9 cellular contexts compared by ENCODE assay signal in the genomic region with DNA sequence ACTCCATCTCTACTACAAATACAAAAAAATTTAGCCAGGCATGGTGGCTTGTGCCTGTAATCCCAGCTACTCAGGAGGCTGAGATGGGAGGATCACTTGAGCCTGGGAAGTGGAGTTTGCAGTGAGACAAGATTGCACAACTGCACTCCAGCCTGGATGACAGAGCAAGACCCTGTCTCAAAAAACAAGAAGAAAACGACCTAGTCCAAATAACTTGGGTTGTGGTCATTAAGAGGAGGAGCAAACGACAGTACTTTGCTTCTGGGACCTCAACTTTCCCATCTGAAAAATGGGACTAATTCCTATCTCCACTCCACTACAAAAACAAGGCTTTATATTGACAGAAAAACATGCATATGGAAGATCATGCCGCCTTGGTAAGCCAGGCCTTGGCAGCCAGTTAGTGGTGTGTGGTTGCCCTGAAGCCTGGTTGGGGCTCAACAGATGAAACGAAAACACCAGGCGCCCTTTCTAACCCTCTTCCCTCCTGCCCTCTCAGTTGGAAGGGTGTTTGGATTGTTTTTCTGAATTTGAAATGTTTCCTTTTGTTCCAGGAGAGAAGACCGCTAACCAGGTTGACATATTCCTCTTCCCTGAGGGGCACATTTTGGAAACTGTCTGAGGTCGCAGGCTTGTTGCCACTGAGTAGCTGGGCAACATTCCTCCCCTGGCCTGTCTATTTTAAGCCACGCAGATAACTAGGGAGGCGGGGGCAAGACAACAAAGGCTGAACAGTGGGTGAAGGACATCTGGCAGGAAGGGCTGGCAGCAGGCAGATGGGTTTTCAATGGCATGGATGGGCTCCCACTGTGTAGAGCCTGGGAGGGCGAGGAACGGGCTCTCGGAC. TPM values are rescaled to one million over a fixed set of nuclear protein-coding genes. Genes with fewer than 3 reads are reported as not detected.
A peak's percentile ranks its signal among the peaks of the same experiment; 100 is the strongest.
DNase-seq lines count a peak whose midpoint lies in the region; ATAC-seq and TF ChIP-seq lines count a peak whose summit lies in the region.
"Had no signal": no experiment of that assay in that cellular context is flagged by ENCODE, and none has a peak within 500 bp of the region (broad histone marks: within the 10 kb centered on the region; RNA-seq: fewer than 3 reads in every experiment).

No MANE protein-coding gene starts in this region.

- H3K4me1 ChIP-seq in Panc1 (ENCODE audit: control insufficient read depth, insufficient read depth, low read length) (peaks cover 8% of the 10 kb centered on the region), skeletal muscle tissue (ENCODE audit: control insufficient read depth in 3 of 3, insufficient read depth in 3 of 3, low read length in 3 of 3) (peaks cover 11 to 17% (median 14%) of the 10 kb centered on the region in 3 donors)

- POLR2A ChIA-PET in Panc1 (lab: Charles Lee): interaction anchor here (0.6 kb wide), 1 partner anchor 643 kb away, joined by 3 read pairs; no protein-coding TSS in a partner anchor

- intact Hi-C loops in Panc1 (cut with micrococcal nuclease; ENCODE audit: unreplicated experiment) (no loop called here), left ventricle myocardium superior (cut with micrococcal nuclease) (no loop called here)

- H3K27ac ChIP-seq in Panc1 (ENCODE audit: low read length) (peak overlapping the region; percentile 40; the same call in 1 of the 2 replicates), skeletal muscle tissue (ENCODE audit: low read depth, low read length) (peak overlapping the region; percentile 56)

- peak; percentile 80 for DNase-seq in NCI-H1092 treated with DMSO at 0.1 percent for 48 hours (lab: John Stamatoyannopoulos, UW)
- no peak for DNase-seq in Panc1 (ENCODE audit: low read depth, low spot score)
- peak; percentile 59 for DNase-seq in left ventricle myocardium superior
- DNase-seq in GM10266 (ENCODE audit: extremely low spot score): no peak
- DNase-seq in effector CD4-positive, alpha-beta T cell: no peak
- DNase-seq: naive B cell had no signal

- in situ Hi-C loops in Panc1 (cut with HindIII; ENCODE audit: low pct_unique_long_range_greater_than_20kb, low sequenced_read_pairs): no loop called here

- no peaks in the 10 kb centered on the region for H3K36me3 ChIP-seq in Panc1 (ENCODE audit: control insufficient read depth, insufficient read depth, low read length)
- no peaks in the 10 kb centered on the region for H3K36me3 ChIP-seq in skeletal muscle tissue (ENCODE audit: control insufficient read depth in 3 of 3, insufficient read depth in 3 of 3, low read length in 3 of 3)

- CTCF ChIA-PET in Panc1 (lab: Charles Lee): no interaction called here

- TF ChIP-seq CTCF in Panc1 (IDR thresholded peaks at IDR 0.05): no peak
- TF ChIP-seq CTCF in GM10266 (IDR thresholded peaks at IDR 0.05; ENCODE audit: control insufficient read depth, insufficient read depth, low read depth, missing control alignments): no peak

- H3K9me3 ChIP-seq in Panc1 (ENCODE audit: control insufficient read depth, insufficient read depth, low read depth, low read length): no peaks in the 10 kb centered on the region
- no peaks in the 10 kb centered on the region for H3K9me3 ChIP-seq in skeletal muscle tissue (ENCODE audit: control insufficient read depth in 3 of 3, low read length in 3 of 3)

- ATAC-seq in Panc1 (no peak; the same call in 1 of the 2 replicates), left ventricle myocardium superior (peak; percentile 98), HG02981 (IDR thresholded peaks at IDR 0.05; ENCODE audit: unreplicated experiment) (no peak), HG03175 (IDR thresholded peaks at IDR 0.05; ENCODE audit: unreplicated experiment) (no peak)

- no peak overlapping the region for H3K4me3 ChIP-seq in Panc1 (ENCODE audit: low read depth in 2 of 2, low read length in 2 of 2)
- peak overlapping the region; percentile 41 to 61 (median 44) for H3K4me3 ChIP-seq in skeletal muscle tissue (ENCODE audit: low read length in 3 of 3)

- H3K27me3 ChIP-seq in Panc1 (ENCODE audit: control insufficient read depth, insufficient read depth, low read length): no peaks in the 10 kb centered on the region
- H3K27me3 ChIP-seq in skeletal muscle tissue (ENCODE audit: control insufficient read depth in 3 of 3, insufficient read depth in 3 of 3, low read length in 3 of 3): no peaks in the 10 kb centered on the region

- H3K9ac ChIP-seq in skeletal muscle tissue (ENCODE audit: low read depth in 1 of 3, low read length in 3 of 3): peak overlapping the region; percentile 47 to 64 (median 55)

- no TSS peak for BruUV-seq in Panc1 (replicated peaks; lab: Mats Ljungman, UMichigan)

RNA-seq across cellular contexts. Expression of a gene that starts 13.7 kb away (rescaled TPM):
- total RNA-seq in Panc1 (2021; ENCODE audit: unreplicated experiment): 76.7 TPM
- polyA plus RNA-seq in Panc1 (2012; ENCODE audit: insufficient read length): 70.8 TPM
- total RNA-seq in left ventricle myocardium superior: 29.5 TPM
- 11.5 TPM for total RNA-seq in skeletal muscle tissue

RNA-seq across cellular contexts. Expression of a gene that starts 56.6 kb away (rescaled TPM):
- total RNA-seq in Panc1 (2021; ENCODE audit: unreplicated experiment) (32.7 TPM), left ventricle myocardium superior (4.6 TPM), skeletal muscle tissue (2.6 TPM)
- 31.5 TPM for polyA plus RNA-seq in Panc1 (2012; ENCODE audit: insufficient read length)

Comparison
In these comparisons a context has a peak if more than half of its experiments do, and no peak if none do; other contexts are left out.
1. DNase-seq: peak in NCI-H1092 treated with DMSO at 0.1 percent for 48 hours (single experiment) and left ventricle myocardium superior (single experiment); none in Panc1 (single experiment), GM10266 (single experiment) and effector CD4-positive, alpha-beta T cell (single experiment).
2. H3K4me3 ChIP-seq: peak in skeletal muscle tissue (3 of 3); none in Panc1 (0 of 2).